8 cellular contexts compared by ENCODE assay signal in the genomic region with DNA sequence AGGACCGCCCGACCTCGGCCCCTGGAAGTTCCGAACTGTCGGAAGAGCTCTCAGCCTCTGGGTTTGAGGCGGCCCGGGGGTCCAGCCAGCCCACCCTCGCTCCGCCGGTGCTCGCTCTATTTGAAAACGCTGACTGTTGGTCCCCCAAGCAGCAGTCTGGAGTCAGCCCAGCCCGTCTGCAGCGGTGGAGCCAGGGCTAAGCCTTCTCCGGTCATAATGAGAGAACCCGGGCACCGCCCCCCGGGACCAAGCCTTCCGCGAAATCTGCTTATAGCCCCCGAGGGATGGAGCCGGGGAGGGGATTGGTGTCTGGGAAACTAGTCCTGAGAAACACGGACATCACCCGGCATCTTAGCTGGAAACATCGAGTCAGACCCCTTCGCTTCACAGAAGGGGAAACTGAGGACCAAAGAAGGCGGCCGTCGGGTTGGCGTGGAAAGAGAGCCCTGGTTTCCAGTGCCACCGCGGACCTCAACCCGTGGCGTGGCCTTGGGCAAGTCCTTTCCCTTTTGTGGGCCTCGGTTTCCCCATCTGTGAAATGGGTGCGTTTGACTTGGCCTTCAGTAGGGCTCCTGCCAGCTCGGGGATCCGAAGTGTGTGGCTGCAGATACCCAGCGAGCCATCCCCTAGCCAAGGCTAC. TPM values are rescaled to one million over a fixed set of nuclear protein-coding genes. Genes with fewer than 3 reads are reported as not detected.
DNase-seq lines count a peak whose midpoint lies in the region; ATAC-seq and TF ChIP-seq lines count a peak whose summit lies in the region.

No MANE protein-coding gene starts in this region.

- no peak for TF ChIP-seq CTCF in brain (conservative IDR thresholded peaks at IDR 0.05)
- no peak for TF ChIP-seq CTCF in lung (IDR thresholded peaks at IDR 0.05; ENCODE audit: control extremely low read depth, extremely low read depth)
- no peak for TF ChIP-seq CTCF in transverse colon (IDR thresholded peaks at IDR 0.05)

- H3K27ac ChIP-seq in lung (ENCODE audit: low read depth in 1 of 2, low read length in 1 of 2), result peak overlapping the region; percentile 81 to 89
- peak overlapping the region; percentile 87 to 93 (median 91) for H3K27ac ChIP-seq in transverse colon

- H3K4me1 ChIP-seq in lung (ENCODE audit: control insufficient read depth in 2 of 2, insufficient read depth in 2 of 2, low read length in 2 of 2) (peaks cover 4 to 7% of the 10 kb centered on the region in 2 donors), transverse colon (peaks cover 0 to 42% (median 18%) of the 10 kb centered on the region in 4 donors)

- peaks cover 36% of the 10 kb centered on the region for H3K27me3 Mint-ChIP-seq in stimulated activated naive CD8-positive, alpha-beta T cell treated with anti-CD3 and anti-CD28 coated beads, Interleukin-15, Interleukin-2, amounts not matched to agents 100 ng/mL and 50 ng/mL, for 24 hours
- peaks cover 18% of the 10 kb centered on the region for H3K27me3 Mint-ChIP-seq in brain

- peaks cover 0 to 2% of the 10 kb centered on the region in 2 donors for H3K36me3 ChIP-seq in lung (ENCODE audit: control insufficient read depth in 2 of 2, insufficient read depth in 2 of 2, low read length in 2 of 2)
- peaks cover 0 to 2% (median 0%) of the 10 kb centered on the region in 4 donors for H3K36me3 ChIP-seq in transverse colon

- no peak for TF ChIP-seq EP300 in transverse colon (IDR thresholded peaks at IDR 0.05; ENCODE audit: low read depth)

- intact Hi-C loops in transverse colon (cut with DNase I; ENCODE audit: low total_unique reads), result loop anchor here (5.0 to 10.0 kb wide), 2 partner anchors 62 to 250 kb away; no protein-coding TSS in a partner anchor

- peaks cover 79% of the 10 kb centered on the region for H3K4me1 Mint-ChIP-seq in stimulated activated naive CD8-positive, alpha-beta T cell treated with anti-CD3 and anti-CD28 coated beads, Interleukin-15, Interleukin-2, amounts not matched to agents 100 ng/mL and 50 ng/mL, for 24 hours (ENCODE audit: low read depth)
- H3K4me1 Mint-ChIP-seq in brain, result peaks cover 45% of the 10 kb centered on the region

- 13 to 17% methylated on average over 39 of the region's 39 CpGs for WGBS in lung, 2 donors
- 22 to 50% methylated on average over 1 to 39 of the region's 39 CpGs for WGBS in transverse colon (ENCODE audit: low coverage in 1 of 2), 2 donors

- H3K4me3 Mint-ChIP-seq in stimulated activated naive CD8-positive, alpha-beta T cell treated with anti-CD3 and anti-CD28 coated beads, Interleukin-15, Interleukin-2, amounts not matched to agents 100 ng/mL and 50 ng/mL, for 24 hours, result peak overlapping the region; percentile 90
- peak overlapping the region; percentile 92 to 98 (median 96) for H3K4me3 Mint-ChIP-seq in brain

- H3K9me3 ChIP-seq in lung (ENCODE audit: control insufficient read depth in 2 of 2, insufficient read depth in 1 of 2, low read length in 1 of 2) (no peaks in the 10 kb centered on the region), transverse colon (no peaks in the 10 kb centered on the region)

- peak overlapping the region; percentile 80 for H3K27ac Mint-ChIP-seq in stimulated activated naive CD8-positive, alpha-beta T cell treated with anti-CD3 and anti-CD28 coated beads, Interleukin-15, Interleukin-2, amounts not matched to agents 100 ng/mL and 50 ng/mL, for 24 hours
- peak overlapping the region in 4 of 5 experiments; percentile 93 to 94 (median 94) for H3K27ac Mint-ChIP-seq in brain

- TF ChIP-seq POLR2A in transverse colon (IDR thresholded peaks at IDR 0.05), result no peak

- no peaks in the 10 kb centered on the region for H3K9me3 Mint-ChIP-seq in stimulated activated naive CD8-positive, alpha-beta T cell treated with anti-CD3 and anti-CD28 coated beads, Interleukin-15, Interleukin-2, amounts not matched to agents 100 ng/mL and 50 ng/mL, for 24 hours
- no peaks in the 10 kb centered on the region for H3K9me3 Mint-ChIP-seq in brain

- peaks cover 4% of the 10 kb centered on the region for H3K36me3 Mint-ChIP-seq in stimulated activated naive CD8-positive, alpha-beta T cell treated with anti-CD3 and anti-CD28 coated beads, Interleukin-15, Interleukin-2, amounts not matched to agents 100 ng/mL and 50 ng/mL, for 24 hours (ENCODE audit: low read depth)
- peaks cover 5% of the 10 kb centered on the region for H3K36me3 Mint-ChIP-seq in brain

- in situ Hi-C loops in transverse colon (cut with MboI; ENCODE audit: low pct_ligation_motif_present in 1 of 4, low pct_unique_long_range_greater_than_20kb in 1 of 4, low sequenced_read_pairs in 3 of 4), result no loop called here

- H3K27me3 ChIP-seq in lung (ENCODE audit: control insufficient read depth, insufficient read depth) (no peaks in the 10 kb centered on the region), transverse colon (peaks cover 7% of the 10 kb centered on the region)

- H3K4me3 ChIP-seq in lung, result peak overlapping the region; percentile 70
- H3K4me3 ChIP-seq in transverse colon, result peak overlapping the region; percentile 58 to 71 (median 65)

- no peak for ATAC-seq in stimulated activated naive CD8-positive, alpha-beta T cell treated with anti-CD3 and anti-CD28 coated beads, Interleukin-15, Interleukin-2, amounts not matched to agents 100 U/mL and 50 U/mL, for 24 hours
- no peak for ATAC-seq in lung (ENCODE audit: insufficient read depth, low FRiP score)

- no peak for DNase-seq in stimulated activated naive CD8-positive, alpha-beta T cell treated with anti-CD3 and anti-CD28 coated beads, Interleukin-15, Interleukin-2, amounts not matched to agents 100 U/mL and 50 U/mL, for 24 hours
- DNase-seq in lung (ENCODE audit: low spot score), result no peak
- peak; percentile 31 for DNase-seq in transverse colon
- DNase-seq in cerebellar cortex (ENCODE audit: low spot score), result no peak
- DNase-seq in NCI-H2029 (lab: John Stamatoyannopoulos, UW), result no peak
- no peak for DNase-seq in midbrain (lab: John Stamatoyannopoulos, UW)

RNA-seq across cellular contexts. Expression of gene ADAM19, which starts 1.0 kb away (rescaled TPM):
- polyA plus RNA-seq in brain (ENCODE audit: insufficient read depth, low read depth, low replicate concordance) (2.9 TPM), lung (10 to 100 TPM in 1 of 2 donors, 1 to 10 TPM in 1; 3.1 to 10.1 TPM)
- total RNA-seq in lung (10 to 100 TPM; 15.7 to 17.6 TPM), transverse colon (10 to 100 TPM in 3 of 4 donors, 1 to 10 TPM in 1; 4.0 to 28.1 (median 15.1) TPM)
